ENCODE assay signal across 9 cellular contexts in the genomic region with DNA sequence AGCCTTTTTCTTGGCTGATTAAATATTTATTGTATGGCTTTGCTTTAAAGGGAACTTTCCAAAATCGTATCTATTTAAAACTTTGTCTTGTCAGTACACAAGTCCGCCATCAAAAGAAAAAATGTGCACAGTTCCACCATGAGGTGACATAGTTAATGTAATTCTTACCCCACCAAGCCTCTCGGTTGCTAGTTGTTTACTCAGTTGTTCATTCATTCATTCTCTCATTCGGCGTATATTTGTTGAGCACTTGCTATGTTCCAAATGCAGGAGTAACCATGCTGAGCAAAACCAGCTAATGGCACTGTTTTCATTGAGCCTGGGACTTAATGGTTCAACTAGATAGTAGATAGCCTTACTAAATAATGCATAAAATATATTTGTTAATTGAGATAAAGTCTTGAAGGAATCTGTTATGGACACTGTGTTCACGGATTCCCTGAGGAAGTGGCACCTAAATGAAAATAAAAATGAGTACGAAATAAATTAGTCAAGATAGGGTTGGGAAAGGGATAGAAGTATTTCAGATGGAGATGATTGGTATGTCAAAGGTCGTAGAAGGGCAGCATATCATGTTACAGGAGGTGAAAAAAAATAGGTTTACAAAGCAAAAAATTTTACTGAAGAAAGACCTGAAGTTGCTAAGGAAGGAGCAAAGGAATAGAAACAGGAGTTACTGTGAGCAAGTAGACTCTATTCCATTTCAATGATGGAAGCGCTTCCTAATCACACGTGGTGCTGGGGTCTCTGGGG. TPM values are rescaled to one million over a fixed set of nuclear protein-coding genes. Genes with fewer than 3 reads are reported as not detected.
DNase-seq lines count a peak whose midpoint lies in the region; ATAC-seq and TF ChIP-seq lines count a peak whose summit lies in the region.
"Had no signal": no experiment of that assay in that cellular context is flagged by ENCODE, and none has a peak within 500 bp of the region (broad histone marks: within the 10 kb centered on the region; RNA-seq: fewer than 3 reads in every experiment).

No MANE protein-coding gene starts in this region.

- no peak overlapping the region for H3K23ac ChIP-seq in H9 (ENCODE audit: insufficient read length, low read depth, low read length)

- no peak overlapping the region for H4K5ac ChIP-seq in H9 (ENCODE audit: insufficient read length, low read depth, low read length)

- peak overlapping the region; percentile 99 for H3K4me2 ChIP-seq in H9 (ENCODE audit: insufficient read depth, insufficient read length, low read length)

- no peak overlapping the region for H2BK120ac ChIP-seq in H9 (ENCODE audit: low read depth, low read length, poor library complexity, severe bottlenecking)

- H3K4ac ChIP-seq in H9 (ENCODE audit: low read depth, low read length): no peak overlapping the region

- no peak for TF ChIP-seq POLR2A in gastroesophageal sphincter (IDR thresholded peaks at IDR 0.05)

- H3K27ac ChIP-seq in H9 (ENCODE audit: insufficient read length, low read depth, low read length): no peak overlapping the region
- H3K27ac ChIP-seq in VCaP: peak overlapping the region; percentile 91
- no peak overlapping the region for H3K27ac ChIP-seq in gastroesophageal sphincter
- H3K27ac ChIP-seq in skin epidermis: peak overlapping the region in 7 of 21 experiments; percentile 89 to 94 (median 92)

- H3K27me3 Mint-ChIP-seq in H9 (ENCODE audit: low read depth): no peaks in the 10 kb centered on the region

- peaks cover 23 to 25% of the 10 kb centered on the region in 2 experiments for H3K4me1 Mint-ChIP-seq in H9

- H3K36me3 Mint-ChIP-seq in H9 (ENCODE audit: insufficient read depth in 1 of 3, low read depth in 3 of 3): no peaks in the 10 kb centered on the region; a peak in 1 of 7 replicates

- no peak overlapping the region for H3K27ac Mint-ChIP-seq in H9

- WGBS in H9 (ENCODE audit: extremely low coverage, insufficient read length, low lambda C conversion rate): 100% methylated on average over 1 of the region's 10 CpGs
- WGBS in gastroesophageal sphincter (ENCODE audit: low coverage in 1 of 2), 2 donors: 47% methylated on average over 8 to 10 of the region's 10 CpGs

- no peaks in the 10 kb centered on the region for H3K9me3 Mint-ChIP-seq in H9

- peak overlapping the region; percentile 66 to 92 for H3K4me3 ChIP-seq in gastroesophageal sphincter
- H3K4me3 ChIP-seq in skin epidermis: peak overlapping the region; percentile 74 to 100 (median 93)

- TF ChIP-seq CTCF in H9 (conservative IDR thresholded peaks at IDR 0.05) (no peak), VCaP (conservative IDR thresholded peaks at IDR 0.05) (no peak), gastroesophageal sphincter (IDR thresholded peaks at IDR 0.05) (no peak)

- H2AFZ ChIP-seq in H9 (ENCODE audit: low read length): no peak overlapping the region

- H2BK5ac ChIP-seq in H9 (ENCODE audit: insufficient read length, low read length): no peak overlapping the region

- no peaks in the 10 kb centered on the region for H3K9me3 ChIP-seq in H9 (ENCODE audit: control insufficient read depth, low read depth, low read length)
- no peaks in the 10 kb centered on the region for H3K9me3 ChIP-seq in gastroesophageal sphincter

- TF ChIP-seq EP300 in gastroesophageal sphincter (IDR thresholded peaks at IDR 0.05): no peak

- H4K20me1 ChIP-seq in H9 (ENCODE audit: control insufficient read depth, insufficient read depth, insufficient read length): no peaks in the 10 kb centered on the region

- H2BK12ac ChIP-seq in H9 (ENCODE audit: insufficient read length, low read depth, low read length): no peak overlapping the region

- no peaks in the 10 kb centered on the region for H3K79me1 ChIP-seq in H9 (ENCODE audit: insufficient read depth, low read depth, low read length, poor library complexity, severe bottlenecking)

- peaks cover 11% of the 10 kb centered on the region for H3K23me2 ChIP-seq in H9 (ENCODE audit: insufficient read length, low read depth, low read length, poor library complexity, severe bottlenecking)

- H3K36me3 ChIP-seq in gastroesophageal sphincter: no peaks in the 10 kb centered on the region

- peak overlapping the region; percentile 70 for H3K9ac ChIP-seq in H9 (ENCODE audit: extremely low read depth, insufficient read length, low read length)

- no peak overlapping the region for H4K8ac ChIP-seq in H9 (replicated peaks; ENCODE audit: insufficient read length, low read depth, low read length)

- H3K14ac ChIP-seq in H9 (ENCODE audit: insufficient read depth, low read length): no peak overlapping the region

- H3K4me1 ChIP-seq in H9 (ENCODE audit: insufficient read depth, low read length) (peaks cover 2% of the 10 kb centered on the region), gastroesophageal sphincter (peaks cover 6 to 63% (median 19%) of the 10 kb centered on the region in 3 donors)

- no peak overlapping the region for H2BK15ac ChIP-seq in H9 (ENCODE audit: low read depth, low read length)

- H3K4me3 Mint-ChIP-seq in H9: peak overlapping the region; percentile 97 to 98

- no peak overlapping the region for H3K18ac ChIP-seq in H9 (ENCODE audit: insufficient read length, low read depth, low read length)

- no peaks in the 10 kb centered on the region for H3K27me3 ChIP-seq in H9 (ENCODE audit: insufficient read depth, low read length)
- no peaks in the 10 kb centered on the region for H3K27me3 ChIP-seq in gastroesophageal sphincter

- no peak overlapping the region for H4K91ac ChIP-seq in H9 (ENCODE audit: insufficient read length, low read depth, low read length)

- H3K79me2 ChIP-seq in H9 (ENCODE audit: insufficient read depth, low read length): peaks cover 7% of the 10 kb centered on the region; the same call in 1 of the 2 replicates

- DNase-seq in H9: no peak
- no peak for DNase-seq in superior temporal gyrus (ENCODE audit: extremely low spot score)
- no peak for DNase-seq in activated CD8-positive, alpha-beta memory T cell treated with anti-CD3 and anti-CD28 coated beads, Interleukin-2, amount 50 U/mL, for 4 hours
- DNase-seq in midbrain (lab: John Stamatoyannopoulos, UW): no peak
- DNase-seq: GOT3 had no signal

- no peak overlapping the region for H3T11ph ChIP-seq in H9 (ENCODE audit: low read length)

- ATAC-seq in gastroesophageal sphincter: no peak
- no peak for ATAC-seq in GM18870 (IDR thresholded peaks at IDR 0.05; ENCODE audit: unreplicated experiment)

- no peak overlapping the region for H2BK20ac ChIP-seq in H9 (ENCODE audit: low read depth, low read length, poor library complexity, severe bottlenecking)

- H2AK5ac ChIP-seq in H9 (ENCODE audit: insufficient read length, low read length): no peak overlapping the region

- H3K56ac ChIP-seq in H9 (ENCODE audit: insufficient read length, low read depth, low read length): no peak overlapping the region

RNA-seq across cellular contexts. Expression of a gene that starts 1.5 kb away (rescaled TPM):
- total RNA-seq in H9 (2021) (13.4 and 14.2 TPM in 2 replicates), gastroesophageal sphincter (10 to 100 TPM; 20.6 to 37.4 (median 30.1) TPM)

RNA-seq across cellular contexts. Expression of a gene that starts 17.3 kb away (rescaled TPM):
- 81.0 and 93.8 TPM in 2 replicates for total RNA-seq in H9 (2021)
- 10 to 100 TPM; 31.0 to 73.3 (median 49.5) TPM for total RNA-seq in gastroesophageal sphincter

RNA-seq across cellular contexts. Expression of a gene that starts 48.5 kb away (rescaled TPM):
- total RNA-seq in H9 (2021) (5.0 and 5.7 TPM in 2 replicates), gastroesophageal sphincter (1 to 10 TPM; 6.3 to 8.6 (median 7.2) TPM)
